Comparison of ENCODE assay signal across 14 cellular contexts in genomic region chr3:45654344-45654934, GRCh38. TPM values are rescaled to one million over a fixed set of nuclear protein-coding genes. Genes with fewer than 3 reads are reported as not detected.
DNase-seq lines count a peak whose midpoint lies in the region; ATAC-seq, FAIRE-seq and TF ChIP-seq lines count a peak whose summit lies in the region.
"Had no signal": no experiment of that assay in that cellular context is flagged by ENCODE, and none has a peak within 500 bp of the region (broad histone marks: within the 10 kb centered on the region; RNA-seq: fewer than 3 reads in every experiment).

No MANE protein-coding gene starts in this region.

- CTCF ChIA-PET in K562 (lab: Yijun Ruan, JAX; ENCODE audit: low intra/inter-chr PET ratio): interaction anchor here (1.1 to 4.5 kb wide), 2 partner anchors 61 to 143 kb away, joined by 3 to 59 read pairs; no protein-coding TSS in a partner anchor

- no peaks in the 10 kb centered on the region for H3K27me3 ChIP-seq in K562 (ENCODE audit: control insufficient read depth in 2 of 2, insufficient read depth in 2 of 2, low read length in 2 of 2)
- H3K27me3 ChIP-seq in skeletal muscle tissue (ENCODE audit: control insufficient read depth in 3 of 3, insufficient read depth in 3 of 3, low read length in 3 of 3): no peaks in the 10 kb centered on the region
- H3K27me3 ChIP-seq in Karpas-422 (ENCODE audit: low read length): no peaks in the 10 kb centered on the region
- H3K27me3 ChIP-seq: cardiac muscle cell had no signal

- peaks cover 9% of the 10 kb centered on the region for H3K36me3 ChIP-seq in K562 (ENCODE audit: control insufficient read depth, insufficient read depth, low read length)
- H3K36me3 ChIP-seq in skeletal muscle tissue (ENCODE audit: control insufficient read depth in 3 of 3, insufficient read depth in 3 of 3, low read length in 3 of 3): no peaks in the 10 kb centered on the region
- H3K36me3 ChIP-seq in Karpas-422 (ENCODE audit: insufficient read depth, low read length): no peaks in the 10 kb centered on the region
- H3K36me3 ChIP-seq: cardiac muscle cell, WERI-Rb-1 had no signal

- no peaks in the 10 kb centered on the region; the same call in 1 of the 2 replicates for H4K20me1 ChIP-seq in K562 (replicated peaks; ENCODE audit: control insufficient read depth, insufficient read depth, low read length)
- peaks cover 4% of the 10 kb centered on the region; the same call in 1 of the 2 replicates for H4K20me1 ChIP-seq in Karpas-422 (ENCODE audit: insufficient read depth, low read depth, low read length)

- peak; percentile 12; the same call in 1 of the 2 replicates for TF ChIP-seq CTCF in LNCAP (IDR thresholded peaks at IDR 0.05)
- TF ChIP-seq CTCF in K562 (IDR thresholded peaks at IDR 0.05 in 2 of 3, conservative IDR thresholded peaks at IDR 0.05 in 1 of 3; ENCODE audit: insufficient read depth in 2 of 3, low read depth in 1 of 3, low read length in 3 of 3): no peak
- TF ChIP-seq CTCF in GM13977 (IDR thresholded peaks at IDR 0.05; ENCODE audit: extremely low read depth, insufficient read depth, missing control alignments): no peak

- BruUV-seq in K562 (replicated peaks; lab: Mats Ljungman, UMichigan): no TSS peak

- in situ Hi-C loops in K562 (cut with MboI): no loop called here
- in situ Hi-C loops in GM13977 (cut with MboI; ENCODE audit: low pct_unique_long_range_greater_than_20kb, low sequenced_read_pairs, unreplicated experiment): loop anchor here (10.0 to 25.0 kb wide), 2 partner anchors 140 to 617 kb away; partner anchors contain the start of gene CLEC3B

- no peak overlapping the region for H3K4me3 ChIP-seq in K562
- H3K4me3 ChIP-seq in skeletal muscle tissue (ENCODE audit: low read length in 3 of 3): no peak overlapping the region
- no peak overlapping the region for H3K4me3 ChIP-seq in Karpas-422 (ENCODE audit: low read length)
- H3K4me3 ChIP-seq: cardiac muscle cell, smooth muscle cell had no signal

- no peak overlapping the region for H3K9ac ChIP-seq in K562 (ENCODE audit: insufficient read depth in 1 of 2, low read depth in 2 of 2, low read length in 2 of 2)
- peak overlapping the region in 1 of 3 donors; percentile 50 for H3K9ac ChIP-seq in skeletal muscle tissue (ENCODE audit: low read depth in 1 of 3, low read length in 3 of 3)
- no peak overlapping the region for H3K9ac ChIP-seq in Karpas-422 (ENCODE audit: low read length)

- H3K9me2 ChIP-seq in Karpas-422 (replicated peaks; ENCODE audit: insufficient read depth, low read length): no peaks in the 10 kb centered on the region

- TF ChIP-seq RAD21 in K562 (CRISPR knock-in tag; conservative IDR thresholded peaks at IDR 0.05 in 1 of 2, IDR thresholded peaks at IDR 0.05 in 1 of 2): no peak

- H3K79me2 ChIP-seq in K562 (ENCODE audit: control insufficient read depth, insufficient read depth, low read length) (peaks cover 6% of the 10 kb centered on the region; the same call in 2 of the 3 replicates), Karpas-422 (ENCODE audit: low read length) (no peaks in the 10 kb centered on the region)

- intact Hi-C loops in K562 (cut with micrococcal nuclease): loop anchor here (10.0 kb wide), 1 partner anchor 320 kb away; no protein-coding TSS in a partner anchor

- H3K4me2 ChIP-seq in K562 (ENCODE audit: insufficient read depth, low read length) (no peak overlapping the region), Karpas-422 (ENCODE audit: low read depth, low read length, poor library complexity, severe bottlenecking) (no peak overlapping the region)
- H3K4me2 ChIP-seq: smooth muscle cell had no signal

- H3K9me3 ChIP-seq in K562 (replicated peaks; ENCODE audit: control insufficient read depth, insufficient read depth, low read depth, low read length) (no peaks in the 10 kb centered on the region), skeletal muscle tissue (ENCODE audit: control insufficient read depth in 3 of 3, low read length in 3 of 3) (no peaks in the 10 kb centered on the region), Karpas-422 (ENCODE audit: low read length) (no peaks in the 10 kb centered on the region)

- peak; percentile 19; the same call in 2 of the 3 replicates for ATAC-seq in K562

- FAIRE-seq in K562 (lab: Jason Lieb, UNC): no peak
- FAIRE-seq: GM18507 had no signal

- no peak overlapping the region for H3K27ac ChIP-seq in K562 (ENCODE audit: extremely low read depth, low read depth, low read length)
- H3K27ac ChIP-seq in skeletal muscle tissue (ENCODE audit: low read depth, low read length): peak overlapping the region; percentile 30
- H3K27ac ChIP-seq in Karpas-422 (ENCODE audit: low read length): no peak overlapping the region
- H3K27ac ChIP-seq: cardiac muscle cell, WERI-Rb-1 had no signal

- no peaks in the 10 kb centered on the region for H3K9me1 ChIP-seq in K562 (ENCODE audit: control insufficient read depth, insufficient read depth, low read length)

- POLR2A ChIA-PET in K562 (lab: Yijun Ruan, JAX): interaction anchor here (0.6 kb wide), 1 partner anchor 35 kb away, joined by 3 read pairs; the partner anchor contains the start of gene SACM1L

- DNase-seq in NCI-H146 (lab: John Stamatoyannopoulos, UW) (peak; percentile 33), NCI-H146 treated with DMSO at 0.1 percent for 48 hours (lab: John Stamatoyannopoulos, UW; ENCODE audit: unreplicated experiment) (no peak), K562 (ENCODE audit: extremely low read depth in 1 of 4, low spot score in 3 of 4) (no peak), Karpas-422 (no peak), middle frontal gyrus (ENCODE audit: extremely low spot score, low spot score) (no peak), GM13977 (ENCODE audit: low spot score) (no peak)
- DNase-seq: 8988T, NCI-H1930, WERI-Rb-1 had no signal

- no peak for TF ChIP-seq EP300 in K562 (IDR thresholded peaks at IDR 0.05; ENCODE audit: low read length)

- 33% methylated on average over 6 of the region's 6 CpGs for WGBS in K562 (ENCODE audit: insufficient coverage, low coverage, missing lambda C conversion rate)

- no peak for TF ChIP-seq POLR2A in K562 (conservative IDR thresholded peaks at IDR 0.05)

- no peak overlapping the region for H2AFZ ChIP-seq in K562 (ENCODE audit: low read depth, low read length)
- H2AFZ ChIP-seq in Karpas-422 (ENCODE audit: low read length): no peak overlapping the region

- 0 out of 5 replicates have a peak, but pooled peaks cover 0 to 3% of the 10 kb centered on the region in 2 experiments for H3K4me1 ChIP-seq in K562 (replicated peaks in 1 of 2; ENCODE audit: control insufficient read depth in 2 of 2, insufficient read depth in 2 of 2, low read length in 2 of 2)
- H3K4me1 ChIP-seq in skeletal muscle tissue (ENCODE audit: control insufficient read depth in 3 of 3, insufficient read depth in 3 of 3, low read length in 3 of 3): peaks cover 23 to 35% (median 26%) of the 10 kb centered on the region in 3 donors
- no peaks in the 10 kb centered on the region for H3K4me1 ChIP-seq in Karpas-422 (ENCODE audit: low read length)

TF ChIP-seq in K562, 482 proteins besides CTCF, POLR2A, EP300 and RAD21 (continues in another document):
- TF ChIP-seq MCM7 (IDR thresholded peaks at IDR 0.05) (no peak), ZNF324 (CRISPR knock-in tag; IDR thresholded peaks at IDR 0.05) (no peak), NRF1 (conservative IDR thresholded peaks at IDR 0.05 in 1 of 2, IDR thresholded peaks at IDR 0.05 in 1 of 2) (no peak), ZFP1 (CRISPR knock-in tag; IDR thresholded peaks at IDR 0.05) (no peak)

RNA-seq across cellular contexts. Expression of gene SACM1L, which starts 34.8 kb away (rescaled TPM):
- total RNA-seq in K562 (2011; cell fraction: chromatin; rRNA removed; ENCODE audit: low replicate concordance): 66.1 and 180 TPM in 2 replicates
- total RNA-seq in K562 (2011; cell fraction: nucleolus; rRNA removed): 30.4 and 44.0 TPM in 2 replicates
- total RNA-seq in K562 (2011; cell fraction: nucleoplasm; rRNA removed): 88.9 and 111 TPM in 2 replicates
- total RNA-seq in K562 (2014; rRNA removed): 25.7 and 29.6 TPM in 2 replicates
- 37.4 and 41.8 TPM in 2 replicates for total RNA-seq in K562 (2014; rRNA removed; fragmentation: Illumina TruSeq; extraction: Trizol)
- total RNA-seq in K562 (2015; rRNA removed; fragmentation: Illumina TruSeq; extraction: Trizol): 32.8 and 39.3 TPM in 2 replicates
- total RNA-seq in K562 (2021): 51.2 and 52.7 TPM in 2 replicates
- 56.6 and 67.2 TPM in 2 replicates for polyA plus RNA-seq in K562 (2011; rRNA removed)
- polyA plus RNA-seq in K562 (2011; cell fraction: cytosol; rRNA removed): 7.9 and 21.0 TPM in 2 replicates
- polyA plus RNA-seq in K562 (2011; cell fraction: nucleus; rRNA removed): 48.2 and 64.0 TPM in 2 replicates
- polyA plus RNA-seq in K562 (2012): 38.5 and 66.8 TPM in 2 replicates
- 45.3 and 50.4 TPM in 2 replicates for polyA plus RNA-seq in K562 (2014; fragmentation: Illumina TruSeq; extraction: Trizol)
- polyA plus RNA-seq in K562 (2014; fragmentation: Nextera tagmentation; extraction: Ambion mirVana): 10 to 100 TPM; 33.0 to 50.4 TPM
- polyA plus RNA-seq in K562 (2014; rRNA removed): 40.3 and 43.5 TPM in 2 replicates
- 66.2 and 77.8 TPM in 2 replicates for polyA minus RNA-seq in K562 (2011; rRNA and poly(A)+ RNA removed)
- polyA minus RNA-seq in K562 (2011; cell fraction: cytosol; rRNA and poly(A)+ RNA removed): 36.9 and 46.6 TPM in 2 replicates
- polyA minus RNA-seq in K562 (2011; cell fraction: nucleus; rRNA and poly(A)+ RNA removed): 47.9 and 88.0 TPM in 2 replicates
- total RNA-seq in skeletal muscle tissue: 24.0 TPM
- total RNA-seq in Karpas-422 (2014; rRNA removed; shearing (Covaris generic); ENCODE audit: low replicate concordance): 41.9 and 61.8 TPM in 2 replicates

RNA-seq across cellular contexts. Expression of gene LIMD1, which starts 59.9 kb away (rescaled TPM):
- total RNA-seq in K562 (2011; cell fraction: chromatin; rRNA removed; ENCODE audit: low replicate concordance): 68.0 and 142 TPM in 2 replicates
- 68.2 and 70.8 TPM in 2 replicates for total RNA-seq in K562 (2011; cell fraction: nucleolus; rRNA removed)
- total RNA-seq in K562 (2011; cell fraction: nucleoplasm; rRNA removed): 73.4 and 82.1 TPM in 2 replicates
- total RNA-seq in K562 (2014; rRNA removed) (12.4 and 19.0 TPM in 2 replicates), K562 (2014; rRNA removed; fragmentation: Illumina TruSeq; extraction: Trizol) (12.9 and 15.4 TPM in 2 replicates), K562 (2015; rRNA removed; fragmentation: Illumina TruSeq; extraction: Trizol) (15.8 and 17.7 TPM in 2 replicates), K562 (2021) (31.2 and 34.5 TPM in 2 replicates), skeletal muscle tissue (16.2 TPM)
- polyA plus RNA-seq in K562 (2011; rRNA removed) (21.2 and 25.8 TPM in 2 replicates), K562 (2014; fragmentation: Illumina TruSeq; extraction: Trizol) (15.7 and 16.9 TPM in 2 replicates), K562 (2014; fragmentation: Nextera tagmentation; extraction: Ambion mirVana) (1 to 10 TPM; 1.3 to 1.4 TPM), K562 (2014; rRNA removed) (15.6 and 17.5 TPM in 2 replicates)
- polyA plus RNA-seq in K562 (2011; cell fraction: cytosol; rRNA removed): 17.5 and 23.9 TPM in 2 replicates
- 64.7 and 116 TPM in 2 replicates for polyA plus RNA-seq in K562 (2011; cell fraction: nucleus; rRNA removed)
- 16.4 and 17.1 TPM in 2 replicates for polyA plus RNA-seq in K562 (2012)
- polyA minus RNA-seq in K562 (2011; rRNA and poly(A)+ RNA removed): 20.8 and 31.8 TPM in 2 replicates
- 22.5 and 23.9 TPM in 2 replicates for polyA minus RNA-seq in K562 (2011; cell fraction: cytosol; rRNA and poly(A)+ RNA removed)
- polyA minus RNA-seq in K562 (2011; cell fraction: nucleus; rRNA and poly(A)+ RNA removed): 27.7 and 31.9 TPM in 2 replicates
- total RNA-seq in Karpas-422 (2014; rRNA removed; shearing (Covaris generic); ENCODE audit: low replicate concordance): 3.5 and 5.7 TPM in 2 replicates
